10 cellular contexts compared by ENCODE assay signal in the genomic region with DNA sequence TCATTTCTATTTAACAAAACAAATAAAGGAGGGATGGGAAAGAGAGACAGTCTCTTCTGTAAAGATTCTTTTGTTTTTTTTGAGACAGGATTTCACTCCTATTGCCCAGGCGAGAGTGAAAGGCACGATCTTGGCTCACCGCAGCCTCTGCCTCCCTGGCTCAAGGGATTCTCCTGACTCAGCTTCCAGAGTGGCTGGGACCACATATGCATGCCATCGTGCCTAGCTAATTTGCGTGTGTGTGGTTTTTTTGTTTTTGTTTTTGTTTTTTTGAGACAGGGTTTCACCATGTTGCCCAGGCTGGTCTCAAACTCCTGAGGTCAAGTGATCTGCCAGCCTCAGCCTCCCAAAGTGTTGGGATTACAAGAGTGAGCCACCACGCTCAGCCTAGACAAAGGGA. TPM values are rescaled to one million over a fixed set of nuclear protein-coding genes. Genes with fewer than 3 reads are reported as not detected.
DNase-seq lines count a peak whose midpoint lies in the region; TF ChIP-seq lines count a peak whose summit lies in the region.
"Had no signal": no experiment of that assay in that cellular context is flagged by ENCODE, and none has a peak within 500 bp of the region (broad histone marks: within the 10 kb centered on the region; RNA-seq: fewer than 3 reads in every experiment).

No MANE protein-coding gene starts in this region.

- DNase-seq in EH (ENCODE audit: low read depth), result peak; percentile 90
- DNase-seq in Karpas-422, result no peak
- peak; percentile 41 for DNase-seq in neural progenitor cell (ENCODE audit: low spot score)
- no peak for DNase-seq in stimulated activated naive CD4-positive, alpha-beta T cell treated with Interleukin-2 at 50 U/mL for 16 hours (lab: John Stamatoyannopoulos, UW)
- DNase-seq in DMS 273 treated with DMSO at 0.1 percent for 48 hours (lab: John Stamatoyannopoulos, UW), result no peak
- no peak for DNase-seq in testis
- DNase-seq in cortex of kidney (lab: John Stamatoyannopoulos, UW), result no peak
- DNase-seq: OCI-M1, ovary had no signal

- H3K4me3 Mint-ChIP-seq in dendritic cell treated with granulocyte-macrophage colony-stimulating factor and Interleukin-4, amounts not matched to agents 40 ng/mL and 50 ng/mL, for 4 days, result no peak overlapping the region
- H3K4me3 Mint-ChIP-seq in neural progenitor cell, result no peak overlapping the region

- H3K9me3 Mint-ChIP-seq in dendritic cell treated with granulocyte-macrophage colony-stimulating factor and Interleukin-4, amounts not matched to agents 40 ng/mL and 50 ng/mL, for 4 days, result no peaks in the 10 kb centered on the region
- peaks cover 11% of the 10 kb centered on the region for H3K9me3 Mint-ChIP-seq in neural progenitor cell

- H3K79me2 ChIP-seq in Karpas-422 (ENCODE audit: low read length) (peaks cover 92% of the 10 kb centered on the region), neural progenitor cell (ENCODE audit: low read depth) (peaks cover 95% of the 10 kb centered on the region)

- peak overlapping the region; percentile 60 for H3K27ac Mint-ChIP-seq in dendritic cell treated with granulocyte-macrophage colony-stimulating factor and Interleukin-4, amounts not matched to agents 40 ng/mL and 50 ng/mL, for 4 days
- no peak overlapping the region for H3K27ac Mint-ChIP-seq in neural progenitor cell

- peaks cover 35% of the 10 kb centered on the region for H3K4me1 Mint-ChIP-seq in dendritic cell treated with granulocyte-macrophage colony-stimulating factor and Interleukin-4, amounts not matched to agents 40 ng/mL and 50 ng/mL, for 4 days (ENCODE audit: low read depth)
- H3K4me1 Mint-ChIP-seq in neural progenitor cell, result peaks cover 14% of the 10 kb centered on the region

- H3K36me3 ChIP-seq in Karpas-422 (ENCODE audit: insufficient read depth, low read length) (no peaks in the 10 kb centered on the region), neural progenitor cell (no peaks in the 10 kb centered on the region), testis (ENCODE audit: low read depth, missing control alignments) (no peaks in the 10 kb centered on the region)
- H3K36me3 ChIP-seq: ovary had no signal

- no peak for TF ChIP-seq POLR2A in testis (IDR thresholded peaks at IDR 0.05)

- H3K4me3 ChIP-seq in Karpas-422 (ENCODE audit: low read length) (peak overlapping the region; percentile 20; the same call in 1 of the 2 replicates), neural progenitor cell (no peak overlapping the region), testis (no peak overlapping the region)
- H3K4me3 ChIP-seq: ovary had no signal

- intact Hi-C loops in dendritic cell treated with granulocyte-macrophage colony-stimulating factor and Interleukin-4, amounts not matched to agents 40 ng/mL and 50 ng/mL, for 4 days (cut with micrococcal nuclease), result no loop called here
- intact Hi-C loops in testis (cut with DNase I; ENCODE audit: low total_unique reads), result no loop called here

- no peaks in the 10 kb centered on the region for H3K9me2 ChIP-seq in Karpas-422 (replicated peaks; ENCODE audit: insufficient read depth, low read length)

- H3K9me3 ChIP-seq in Karpas-422 (ENCODE audit: low read length) (no peaks in the 10 kb centered on the region), neural progenitor cell (ENCODE audit: low read depth) (no peaks in the 10 kb centered on the region), testis (no peaks in the 10 kb centered on the region)
- H3K9me3 ChIP-seq: ovary had no signal

- no peak for TF ChIP-seq CTCF in neural progenitor cell (IDR thresholded peaks at IDR 0.05)
- no peak for TF ChIP-seq CTCF in testis (IDR thresholded peaks at IDR 0.05)

- H3K36me3 Mint-ChIP-seq in dendritic cell treated with granulocyte-macrophage colony-stimulating factor and Interleukin-4, amounts not matched to agents 40 ng/mL and 50 ng/mL, for 4 days (ENCODE audit: low read depth), result no peaks in the 10 kb centered on the region
- H3K36me3 Mint-ChIP-seq in neural progenitor cell, result peaks cover 5% of the 10 kb centered on the region

- no peaks in the 10 kb centered on the region for H3K27me3 ChIP-seq in Karpas-422 (ENCODE audit: low read length)
- no peaks in the 10 kb centered on the region for H3K27me3 ChIP-seq in neural progenitor cell
- no peaks in the 10 kb centered on the region for H3K27me3 ChIP-seq in testis
- H3K27me3 ChIP-seq: ovary had no signal

- peaks cover 60% of the 10 kb centered on the region for H3K4me1 ChIP-seq in Karpas-422 (ENCODE audit: low read length)
- H3K4me1 ChIP-seq in neural progenitor cell, result peaks cover 36% of the 10 kb centered on the region
- peaks cover 5% of the 10 kb centered on the region for H3K4me1 ChIP-seq in testis

- H3K4me2 ChIP-seq in Karpas-422 (ENCODE audit: low read depth, low read length, poor library complexity, severe bottlenecking), result peak overlapping the region; percentile 55
- H3K4me2 ChIP-seq in neural progenitor cell, result peak overlapping the region; percentile 25

- H3K9ac ChIP-seq in Karpas-422 (ENCODE audit: low read length) (peak overlapping the region; percentile 13; the same call in 1 of the 2 replicates), neural progenitor cell (no peak overlapping the region)

- H3K27ac ChIP-seq in Karpas-422 (ENCODE audit: low read length) (no peak overlapping the region), neural progenitor cell (no peak overlapping the region), testis (no peak overlapping the region)
- H3K27ac ChIP-seq: ovary had no signal

- peaks cover 6% of the 10 kb centered on the region; the same call in 1 of the 2 replicates for H4K20me1 ChIP-seq in Karpas-422 (ENCODE audit: insufficient read depth, low read depth, low read length)
- H4K20me1 ChIP-seq in neural progenitor cell (ENCODE audit: low read depth), result peaks cover 2% of the 10 kb centered on the region

- WGBS in testis, 2 donors, result 47 to 73% methylated on average over 6 of the region's 6 CpGs

- H3K27me3 Mint-ChIP-seq in dendritic cell treated with granulocyte-macrophage colony-stimulating factor and Interleukin-4, amounts not matched to agents 40 ng/mL and 50 ng/mL, for 4 days, result no peaks in the 10 kb centered on the region
- H3K27me3 Mint-ChIP-seq in neural progenitor cell (ENCODE audit: insufficient read depth, low read depth), result no peaks in the 10 kb centered on the region

- H3F3A ChIP-seq in neural progenitor cell (ENCODE audit: low read depth), result peaks cover 19% of the 10 kb centered on the region

- H2AFZ ChIP-seq in Karpas-422 (ENCODE audit: low read length) (no peak overlapping the region), neural progenitor cell (replicated peaks) (no peak overlapping the region)

RNA-seq across cellular contexts. Expression of gene STAG1, which starts 23.3 kb away (rescaled TPM):
- 12.6 and 13.7 TPM in 2 replicates for total RNA-seq in Karpas-422 (2014; rRNA removed; shearing (Covaris generic); ENCODE audit: low replicate concordance)
- total RNA-seq in neural progenitor cell (ENCODE audit: low replicate concordance), result 23.8 and 38.3 TPM in 2 replicates
- total RNA-seq in testis, result 10 to 100 TPM; 40.2 to 45.3 TPM
- 14.3 TPM for polyA plus RNA-seq in testis (ENCODE audit: insufficient read depth, low read depth, low replicate concordance)

Comparison
In these comparisons a context has a peak if more than half of its experiments do, and no peak if none do; other contexts are left out.
1. DNase-seq: peak in EH (single experiment) and neural progenitor cell (single experiment); none in Karpas-422 (single experiment), stimulated activated naive CD4-positive, alpha-beta T cell treated with Interleukin-2 at 50 U/mL for 16 hours (single experiment), DMS 273 treated with DMSO at 0.1 percent for 48 hours (single experiment), testis (single experiment) and cortex of kidney (single experiment).